In the genomic region with DNA sequence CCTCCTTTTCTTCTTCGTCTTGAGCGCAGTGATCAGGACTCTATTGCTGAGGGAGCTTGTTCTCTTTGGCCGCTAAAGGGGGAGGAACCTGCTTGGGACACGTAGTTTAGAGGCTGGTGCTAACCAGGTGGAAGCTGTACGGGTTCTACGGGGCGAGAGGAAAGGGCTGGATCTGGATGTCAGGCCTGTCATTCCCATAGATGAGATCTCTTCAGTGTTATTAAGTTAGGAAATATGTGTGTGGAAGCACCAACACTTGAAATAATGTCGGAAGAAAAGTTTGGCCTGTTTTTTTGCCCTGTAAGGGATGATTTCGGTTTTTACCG, we compare ENCODE assay signal across 8 cellular contexts. TPM values are rescaled to one million over a fixed set of nuclear protein-coding genes. Genes with fewer than 3 reads are reported as not detected.
DNase-seq lines count a peak whose midpoint lies in the region; ATAC-seq, FAIRE-seq and TF ChIP-seq lines count a peak whose summit lies in the region.

No MANE protein-coding gene starts in this region.

- POLR2A ChIA-PET in AG04450 (lab: Yijun Ruan, JAX), result interaction anchor here (1.1 to 3.1 kb wide), 2 partner anchors 33 to 173 kb away, joined by 5 to 33 read pairs; a partner anchor contains a TSS

- intact Hi-C loops in psoas muscle (cut with DNase I), result no loop called here

- H3K4me3 ChIP-seq in AG04450 (ENCODE audit: low read depth, low read length), result peak overlapping the region; percentile 95
- peak overlapping the region; percentile 83 for H3K4me3 ChIP-seq in GM12875 (ENCODE audit: low read depth, low read length)
- H3K4me3 ChIP-seq in right atrium auricular region, result peak overlapping the region; percentile 96 to 100
- peak overlapping the region; percentile 75 for H3K4me3 ChIP-seq in psoas muscle

- peaks cover 25% of the 10 kb centered on the region for H3K36me3 ChIP-seq in right atrium auricular region
- H3K36me3 ChIP-seq in psoas muscle (ENCODE audit: insufficient read depth in 1 of 2, low read depth in 1 of 2), result peaks cover 3 to 47% of the 10 kb centered on the region in 2 donors

- H3K9me3 Mint-ChIP-seq in activated naive CD8-positive, alpha-beta T cell treated with anti-CD3 and anti-CD28 coated beads for 36 hours, result no peaks in the 10 kb centered on the region

- H3K9me3 ChIP-seq in AG04450 (ENCODE audit: control insufficient read depth, insufficient read depth, low read length) (no peaks in the 10 kb centered on the region; the same call in 1 of the 2 replicates), right atrium auricular region (no peaks in the 10 kb centered on the region), psoas muscle (no peaks in the 10 kb centered on the region)

- ATAC-seq in HG02678 (IDR thresholded peaks at IDR 0.05; ENCODE audit: unreplicated experiment) (peak; percentile 52), psoas muscle (peak in 3 of 4 donors; percentile 44 to 56 (median 52))

- peak overlapping the region; percentile 96 for H3K4me3 Mint-ChIP-seq in activated naive CD8-positive, alpha-beta T cell treated with anti-CD3 and anti-CD28 coated beads for 36 hours

- CTCF ChIA-PET in AG04450 (lab: Charles Lee), result interaction anchor here (1.0 to 2.6 kb wide), 3 partner anchors 44 to 369 kb away, joined by 3 to 10 read pairs (median 4); no protein-coding TSS in a partner anchor

- no peaks in the 10 kb centered on the region for H3K27me3 Mint-ChIP-seq in activated naive CD8-positive, alpha-beta T cell treated with anti-CD3 and anti-CD28 coated beads for 36 hours

- H3K4me1 ChIP-seq in right atrium auricular region (peaks cover 0 to 36% of the 10 kb centered on the region in 2 donors), psoas muscle (peaks cover 33% of the 10 kb centered on the region)

- H3K36me3 Mint-ChIP-seq in activated naive CD8-positive, alpha-beta T cell treated with anti-CD3 and anti-CD28 coated beads for 36 hours, result peaks cover 29% of the 10 kb centered on the region

- peaks cover 43% of the 10 kb centered on the region for H3K4me1 Mint-ChIP-seq in activated naive CD8-positive, alpha-beta T cell treated with anti-CD3 and anti-CD28 coated beads for 36 hours

- H3K27me3 ChIP-seq in AG04450 (ENCODE audit: control insufficient read depth, insufficient read depth, low read length), result no peaks in the 10 kb centered on the region
- no peaks in the 10 kb centered on the region for H3K27me3 ChIP-seq in right atrium auricular region
- no peaks in the 10 kb centered on the region for H3K27me3 ChIP-seq in psoas muscle (ENCODE audit: insufficient read depth in 3 of 3, low read length in 2 of 3)

- WGBS in psoas muscle, 3 donors, result 0 to 1% (median 1%) methylated on average over 10 of the region's 10 CpGs

- DNase-seq in AG04450 (ENCODE audit: low read depth, low spot score) (no peak), NCI-H2029 treated with DMSO at 0.1 percent for 48 hours (lab: John Stamatoyannopoulos, UW) (peak; percentile 14), right atrium auricular region (ENCODE audit: low spot score) (no peak), psoas muscle (no peak), D721Med (ENCODE audit: insufficient read length, low spot score) (no peak)
- DNase-seq in activated naive CD8-positive, alpha-beta T cell treated with anti-CD3 and anti-CD28 coated beads for 36 hours, result peak; percentile 27

- TF ChIP-seq CTCF in AG04450 (IDR thresholded peaks at IDR 0.05; ENCODE audit: low read depth, low read length) (no peak), GM12875 (IDR thresholded peaks at IDR 0.05; ENCODE audit: borderline replicate concordance, insufficient read depth, low read depth, low read length) (no peak), right atrium auricular region (IDR thresholded peaks at IDR 0.05) (no peak), psoas muscle (IDR thresholded peaks at IDR 0.05) (no peak), D721Med (IDR thresholded peaks at IDR 0.05; ENCODE audit: insufficient read depth, missing control alignments) (no peak)

- H3K27ac ChIP-seq in AG04450 (ENCODE audit: low read depth, low read length) (peak overlapping the region; percentile 72), right atrium auricular region (peak overlapping the region; percentile 83 to 87), psoas muscle (peak overlapping the region; percentile 92)

- H3K27ac Mint-ChIP-seq in activated naive CD8-positive, alpha-beta T cell treated with anti-CD3 and anti-CD28 coated beads for 36 hours, result peak overlapping the region; percentile 98

- no peak for FAIRE-seq in D721Med (lab: Jason Lieb, UNC)

RNA-seq across cellular contexts. Expression of a gene that starts 0.6 kb away (rescaled TPM):
- polyA plus RNA-seq in AG04450 (2011; rRNA removed) (134 and 176 TPM in 2 replicates), psoas muscle (10 to 100 TPM; 32.7 to 47.2 (median 40.3) TPM)
- polyA minus RNA-seq in AG04450 (2011; rRNA and poly(A)+ RNA removed), result 164 and 177 TPM in 2 replicates
- total RNA-seq in activated naive CD8-positive, alpha-beta T cell treated with anti-CD3 and anti-CD28 coated beads for 36 hours, result 100 to 1,000 TPM; 209 to 211 TPM
- total RNA-seq in right atrium auricular region (10 to 100 TPM; 22.1 to 46.3 TPM), psoas muscle (10 to 100 TPM; 38.4 to 68.0 (median 59.9) TPM)

RNA-seq across cellular contexts. Expression of a gene that starts 32.0 kb away (rescaled TPM):
- polyA plus RNA-seq in AG04450 (2011; rRNA removed) (98.1 and 130 TPM in 2 replicates), psoas muscle (10 to 100 TPM; 33.9 to 66.9 (median 34.2) TPM)
- polyA minus RNA-seq in AG04450 (2011; rRNA and poly(A)+ RNA removed), result 30.6 and 45.7 TPM in 2 replicates
- total RNA-seq in activated naive CD8-positive, alpha-beta T cell treated with anti-CD3 and anti-CD28 coated beads for 36 hours, result 100 to 1,000 TPM; 472 TPM
- total RNA-seq in right atrium auricular region (10 to 100 TPM; 13.5 to 15.7 TPM), psoas muscle (10 to 100 TPM; 26.9 to 59.6 (median 36.5) TPM)

RNA-seq across cellular contexts. Expression of a gene that starts 32.6 kb away (rescaled TPM):
- 9.8 and 11.6 TPM in 2 replicates for polyA plus RNA-seq in AG04450 (2011; rRNA removed)
- 8.6 and 8.9 TPM in 2 replicates for polyA minus RNA-seq in AG04450 (2011; rRNA and poly(A)+ RNA removed)
- total RNA-seq in activated naive CD8-positive, alpha-beta T cell treated with anti-CD3 and anti-CD28 coated beads for 36 hours, result 10 to 100 TPM; 68.9 to 69.0 TPM
- 1 to 10 TPM; 1.9 TPM for total RNA-seq in right atrium auricular region
- total RNA-seq in psoas muscle, result 1 to 10 TPM; 5.0 to 8.1 (median 6.6) TPM
- 1 to 10 TPM; 1.8 to 8.1 (median 3.7) TPM for polyA plus RNA-seq in psoas muscle

RNA-seq across cellular contexts. Expression of a gene that starts 37.5 kb away (rescaled TPM):
- polyA plus RNA-seq in AG04450 (2011; rRNA removed) (0.68 and 0.78 TPM in 2 replicates), psoas muscle (under 1 TPM in 2 of 3 donors, not detected in 1; 0.09 to 0.25 TPM)
- polyA minus RNA-seq in AG04450 (2011; rRNA and poly(A)+ RNA removed), result 0.39 and 0.46 TPM in 2 replicates
- under 1 TPM; 0.45 to 0.46 TPM for total RNA-seq in activated naive CD8-positive, alpha-beta T cell treated with anti-CD3 and anti-CD28 coated beads for 36 hours
- total RNA-seq in right atrium auricular region (not detected), psoas muscle (under 1 TPM in 1 of 4 donors, not detected in 3; 0.15 TPM)

Comparison
In these comparisons a context has a peak if more than half of its experiments do, and no peak if none do; other contexts are left out.
1. DNase-seq: peak in NCI-H2029 treated with DMSO at 0.1 percent for 48 hours (single experiment) and activated naive CD8-positive, alpha-beta T cell treated with anti-CD3 and anti-CD28 coated beads for 36 hours (single experiment); none in AG04450 (single experiment), right atrium auricular region (single experiment), psoas muscle (0 of 2) and D721Med (single experiment).
2. RNA of a gene that starts 32.0 kb away (total RNA-seq): 472 TPM in activated naive CD8-positive, alpha-beta T cell treated with anti-CD3 and anti-CD28 coated beads for 36 hours; 26.9 to 59.6 TPM in psoas muscle and 13.5 to 15.7 TPM in right atrium auricular region; every median in the first group is over 4 times any median in the second.
3. RNA of a gene that starts 32.6 kb away (total RNA-seq): 68.9 to 69.0 TPM in activated naive CD8-positive, alpha-beta T cell treated with anti-CD3 and anti-CD28 coated beads for 36 hours; 5.0 to 8.1 TPM in psoas muscle and 1.9 TPM in right atrium auricular region; every median in the first group is over 4 times any median in the second.
4. Peak in every context shown above with its lines, with median percentiles within 50 percentile points of each other: H3K27ac ChIP-seq and H3K4me3 ChIP-seq.